In the genomic region with DNA sequence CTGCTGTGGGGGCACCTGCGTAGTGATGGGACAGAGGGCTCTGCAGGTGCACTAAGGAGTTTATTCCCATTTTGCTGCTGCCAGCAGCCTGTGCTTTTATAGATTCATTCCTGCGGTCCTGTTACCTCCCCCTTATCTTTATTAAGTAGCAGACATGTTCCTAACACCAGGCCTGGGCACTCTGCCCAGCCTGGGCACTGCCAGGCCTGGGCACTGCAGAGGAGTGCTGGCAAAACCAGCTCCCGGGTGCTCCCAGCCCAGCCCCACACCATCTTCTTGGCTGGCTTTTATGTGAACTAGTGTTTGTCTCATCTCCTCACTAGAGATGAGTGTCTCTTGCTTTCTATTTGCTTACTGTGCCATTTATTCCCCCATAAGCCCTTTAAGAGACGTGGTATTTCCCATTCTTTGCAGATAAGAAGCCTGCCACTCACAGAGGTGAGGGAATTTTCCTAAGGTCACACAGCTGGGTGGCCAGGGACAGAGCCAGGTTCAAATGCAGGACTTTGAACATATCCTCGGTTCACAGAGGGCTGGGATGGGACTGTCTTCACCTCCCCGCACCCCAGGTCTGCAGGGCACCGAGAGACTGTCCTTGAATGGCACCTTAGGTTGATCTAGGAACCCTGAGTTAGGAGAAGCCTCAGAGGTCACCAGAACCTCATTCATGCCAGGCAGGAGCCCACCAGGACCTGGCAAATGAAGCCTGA, we compare ENCODE assay signal across 32 cellular contexts. TPM values are rescaled to one million over a fixed set of nuclear protein-coding genes. Genes with fewer than 3 reads are reported as not detected.
DNase-seq lines count a peak whose midpoint lies in the region; ATAC-seq and TF ChIP-seq lines count a peak whose summit lies in the region.
"Had no signal": no experiment of that assay in that cellular context is flagged by ENCODE, and none has a peak within 500 bp of the region (broad histone marks: within the 10 kb centered on the region; RNA-seq: fewer than 3 reads in every experiment).

No MANE protein-coding gene starts in this region.

- no peak for TF ChIP-seq POLR2A in heart left ventricle (IDR thresholded peaks at IDR 0.05)
- no peak for TF ChIP-seq POLR2A in thyroid gland (IDR thresholded peaks at IDR 0.05)

- no peak overlapping the region for H2AK5ac ChIP-seq in mesenchymal stem cell (ENCODE audit: low read length, severe bottlenecking)

- H3K4me2 ChIP-seq in SK-N-SH (no peak overlapping the region), mesenchymal stem cell (ENCODE audit: low read length, poor library complexity, severe bottlenecking) (no peak overlapping the region)

- POLR2A ChIA-PET in SK-N-SH (lab: Yijun Ruan, JAX) = no interaction called here

- no peak overlapping the region for H2BK5ac ChIP-seq in mesenchymal stem cell (ENCODE audit: low read depth, low read length, poor library complexity, severe bottlenecking)

- H3K4me1 ChIP-seq in SK-N-SH (ENCODE audit: control insufficient read depth in 1 of 2, insufficient read depth in 2 of 2, low read depth in 1 of 2, low read length in 1 of 2) (peaks cover 0 to 32% of the 10 kb centered on the region in 2 experiments; a peak in 2 of 4 replicates), heart left ventricle (peaks cover 0 to 28% (median 5%) of the 10 kb centered on the region in 12 donors), lung (ENCODE audit: control insufficient read depth in 2 of 2, insufficient read depth in 2 of 2, low read length in 2 of 2) (no peaks in the 10 kb centered on the region), thyroid gland (no peaks in the 10 kb centered on the region), mesenchymal stem cell (ENCODE audit: control insufficient read depth, insufficient read depth, low read depth, low read length) (no peaks in the 10 kb centered on the region)
- H3K4me1 ChIP-seq: colonic mucosa, gastroesophageal sphincter, uterus had no signal

- H3K36me3 ChIP-seq in SK-N-SH (replicated peaks in 1 of 2; ENCODE audit: control insufficient read depth in 1 of 2, insufficient read depth in 2 of 2, low read length in 1 of 2) (no peaks in the 10 kb centered on the region), heart left ventricle (no peaks in the 10 kb centered on the region), lung (ENCODE audit: control insufficient read depth in 2 of 2, insufficient read depth in 2 of 2, low read length in 2 of 2) (no peaks in the 10 kb centered on the region), thyroid gland (no peaks in the 10 kb centered on the region), mesenchymal stem cell (ENCODE audit: control insufficient read depth in 1 of 2, insufficient read depth in 2 of 2, low read depth in 1 of 2, low read length in 2 of 2) (no peaks in the 10 kb centered on the region)
- H3K36me3 ChIP-seq: colonic mucosa, gastroesophageal sphincter, thoracic aorta, uterus had no signal

- no peak overlapping the region for H3K18ac ChIP-seq in mesenchymal stem cell (ENCODE audit: low read depth in 1 of 2, low read length in 2 of 2)

- H2BK15ac ChIP-seq in mesenchymal stem cell (ENCODE audit: low read depth, poor library complexity, severe bottlenecking) = no peak overlapping the region

- H3K4ac ChIP-seq in mesenchymal stem cell (ENCODE audit: low read depth in 1 of 2, low read length in 2 of 2) = no peak overlapping the region

- H3F3A ChIP-seq in SK-N-SH (replicated peaks; ENCODE audit: insufficient read depth) = no peaks in the 10 kb centered on the region

- no peak overlapping the region for H3K27ac ChIP-seq in SK-N-SH (ENCODE audit: low read depth in 2 of 2, low read length in 1 of 2)
- H3K27ac ChIP-seq in heart left ventricle = peak overlapping the region in 1 of 12 donors; percentile 50
- no peak overlapping the region for H3K27ac ChIP-seq in lung (ENCODE audit: low read depth in 1 of 2, low read length in 1 of 2)
- no peak overlapping the region for H3K27ac ChIP-seq in thyroid gland
- H3K27ac ChIP-seq in mesenchymal stem cell (ENCODE audit: low read length, poor library complexity, severe bottlenecking) = no peak overlapping the region
- H3K27ac ChIP-seq: colonic mucosa, gastroesophageal sphincter, thoracic aorta, uterus had no signal

- 23% methylated on average over 4 of the region's 7 CpGs for WGBS in SK-N-SH (ENCODE audit: low lambda C conversion rate)
- WGBS in heart left ventricle, 4 donors = 31 to 48% (median 46%) methylated on average over 7 of the region's 7 CpGs
- 64 to 84% methylated on average over 7 of the region's 7 CpGs for WGBS in lung, 2 donors
- 51 to 61% methylated on average over 5 to 7 of the region's 7 CpGs for whole genome bisulfite sequencing in thyroid gland, 2 donors
- WGBS in mesenchymal stem cell = 62% methylated on average over 7 of the region's 7 CpGs

- H3K27me3 ChIP-seq in SK-N-SH (ENCODE audit: insufficient read depth) (peaks cover 17% of the 10 kb centered on the region; the same call in 1 of the 2 replicates), heart left ventricle (peaks cover 0 to 18% (median 0%) of the 10 kb centered on the region in 9 donors), lung (ENCODE audit: control insufficient read depth, insufficient read depth) (no peaks in the 10 kb centered on the region), thyroid gland (no peaks in the 10 kb centered on the region), mesenchymal stem cell (ENCODE audit: control insufficient read depth in 1 of 2, insufficient read depth in 1 of 2, low read length in 2 of 2) (peaks cover 55 to 96% of the 10 kb centered on the region in 2 experiments)
- H3K27me3 ChIP-seq: colonic mucosa, uterus had no signal

- ATAC-seq in SK-N-SH treated with all-trans-retinoic acid at 6 μM for 48 hours (no peak), heart left ventricle (peak; percentile 95 to 97 (median 96)), lung (ENCODE audit: insufficient read depth, low FRiP score) (peak; percentile 5)
- ATAC-seq: activated CD4-positive, alpha-beta T cell treated with anti-CD3 and anti-CD28 coated beads for 36 hours; activated CD8-positive, alpha-beta T cell treated with anti-CD3 and anti-CD28 coated beads, Interleukin-2, amount 10 ng/mL, durations not matched to agents 7 days and 5 days; activated T-helper 17 cell treated with anti-CD3 and anti-CD28 coated beads, Interleukin-2, amount 50 U/mL, for 72 hours; gastroesophageal sphincter; mucosa of descending colon; natural killer cell treated with Interleukin-12 subunit alpha and Interleukin-12 subunit beta and Interleukin-15 and Interleukin-18, amount 100 ng/mL, for 72 hours; stimulated activated naive CD8-positive, alpha-beta T cell treated with anti-CD3 and anti-CD28 coated beads, Interleukin-15, Interleukin-2, amounts not matched to agents 100 U/mL and 50 U/mL, for 24 hours had no signal

- H3K79me2 ChIP-seq in SK-N-SH (ENCODE audit: insufficient read depth) = no peaks in the 10 kb centered on the region

- no peak for TF ChIP-seq CTCF in SK-N-SH (IDR thresholded peaks at IDR 0.05)
- TF ChIP-seq CTCF in heart left ventricle (IDR thresholded peaks at IDR 0.05) = no peak
- no peak for TF ChIP-seq CTCF in lung (IDR thresholded peaks at IDR 0.05; ENCODE audit: control extremely low read depth, extremely low read depth)
- no peak for TF ChIP-seq CTCF in thyroid gland (IDR thresholded peaks at IDR 0.05)

- H2AFZ ChIP-seq in SK-N-SH (ENCODE audit: low read depth) = no peak overlapping the region
- no peak overlapping the region for H2AFZ ChIP-seq in mesenchymal stem cell (ENCODE audit: low read depth, low read length)

- intact Hi-C loops in heart left ventricle (cut with DNase I) (loop anchor here in 3 of 10 donors (5.0 to 10.0 kb wide), 3 partner anchors 56 to 102 kb away; no protein-coding TSS in a partner anchor), thyroid gland (cut with DNase I) (no loop called here)

- H3K4me3 ChIP-seq in SK-N-SH (ENCODE audit: low read depth in 2 of 2, low read length in 1 of 2) (no peak overlapping the region), heart left ventricle (no peak overlapping the region), lung (no peak overlapping the region), thyroid gland (replicated peaks in 1 of 3) (no peak overlapping the region), mesenchymal stem cell (ENCODE audit: insufficient read depth in 1 of 2, low read depth in 1 of 2, low read length in 2 of 2) (no peak overlapping the region)
- H3K4me3 ChIP-seq: colonic mucosa, gastroesophageal sphincter, mucosa of descending colon, thoracic aorta, uterus had no signal

- H3K14ac ChIP-seq in mesenchymal stem cell (ENCODE audit: low read length in 2 of 2) = no peak overlapping the region

- no peak overlapping the region for H3K23ac ChIP-seq in mesenchymal stem cell (ENCODE audit: low read length in 2 of 2)

- H3K79me1 ChIP-seq in mesenchymal stem cell (replicated peaks; ENCODE audit: low read length, poor library complexity, severe bottlenecking) = no peaks in the 10 kb centered on the region

- H4K8ac ChIP-seq in mesenchymal stem cell (ENCODE audit: low read length) = no peak overlapping the region

- H2BK120ac ChIP-seq in mesenchymal stem cell (ENCODE audit: low read depth, low read length) = no peak overlapping the region

- TF ChIP-seq RAD21 in SK-N-SH (IDR thresholded peaks at IDR 0.05; ENCODE audit: low read length) = no peak

- DNase-seq in SK-N-SH = peak; percentile 60
- peak; percentile 44 to 80 (median 75) for DNase-seq in heart left ventricle
- DNase-seq in lung (ENCODE audit: low spot score) = no peak
- peak; percentile 41 to 58 for DNase-seq in thyroid gland
- no peak for DNase-seq in activated CD4-positive, alpha-beta T cell treated with anti-CD3 and anti-CD28 coated beads, Interleukin-2, amount 50 U/mL, for 1 hour
- no peak for DNase-seq in NCI-H128 (lab: John Stamatoyannopoulos, UW; ENCODE audit: unreplicated experiment)
- DNase-seq in mesenchymal stem cell = no peak
- DNase-seq: activated CD4-positive, alpha-beta T cell treated with anti-CD3 and anti-CD28 coated beads for 36 hours; activated CD8-positive, alpha-beta T cell treated with anti-CD3 and anti-CD28 coated beads, Interleukin-2, amount 10 ng/mL, durations not matched to agents 7 days and 5 days; anterior cingulate cortex; CD4-positive, alpha-beta T cell; colonic mucosa; effector CD4-positive, alpha-beta T cell; HCEC 1CT; Karpas-422; mucosa of descending colon; NCI-H2171; NCI-H524 treated with DMSO at 0.1 percent for 48 hours; NK-92 treated with Interleukin-12 subunit alpha and Interleukin-12 subunit beta, amount 100 ng/mL, for 24 hours; retina; SHP77; small intestine; stimulated activated naive CD8-positive, alpha-beta T cell treated with anti-CD3 and anti-CD28 coated beads, Interleukin-15, Interleukin-2, amounts not matched to agents 100 U/mL and 50 U/mL, for 24 hours; uterus had no signal

- no peak overlapping the region for H3K9ac ChIP-seq in SK-N-SH
- H3K9ac ChIP-seq in mesenchymal stem cell (ENCODE audit: low read length) = no peak overlapping the region

- CTCF ChIA-PET in SK-N-SH (lab: Yijun Ruan, JAX) = interaction anchor here (0.8 to 17.1 kb wide), 6 partner anchors 11 to 752 kb away, joined by 3 to 425 read pairs (median 8); no protein-coding TSS in a partner anchor

- no peaks in the 10 kb centered on the region for H4K20me1 ChIP-seq in SK-N-SH (ENCODE audit: insufficient read depth)

- H3K9me3 ChIP-seq in SK-N-SH (no peaks in the 10 kb centered on the region), heart left ventricle (no peaks in the 10 kb centered on the region), lung (ENCODE audit: control insufficient read depth in 2 of 2, insufficient read depth in 1 of 2, low read length in 1 of 2) (no peaks in the 10 kb centered on the region), thyroid gland (no peaks in the 10 kb centered on the region), mesenchymal stem cell (ENCODE audit: control insufficient read depth, low read length) (no peaks in the 10 kb centered on the region)
- H3K9me3 ChIP-seq: colonic mucosa, gastroesophageal sphincter, mucosa of descending colon, thoracic aorta, uterus had no signal

- H2BK12ac ChIP-seq in mesenchymal stem cell (ENCODE audit: low read length in 2 of 2) = no peak overlapping the region

- no peak overlapping the region for H4K91ac ChIP-seq in mesenchymal stem cell (ENCODE audit: low read length)

- no peaks in the 10 kb centered on the region for H3K9me2 ChIP-seq in SK-N-SH

- TF ChIP-seq EP300 in SK-N-SH (IDR thresholded peaks at IDR 0.05; ENCODE audit: borderline replicate concordance in 1 of 2, low read depth in 1 of 2, low read length in 1 of 2) = peak in 1 of 2 experiments; percentile 8; a peak in 1 of 4 replicates

RNA-seq across cellular contexts. Expression of a gene that starts 14.6 kb away (rescaled TPM):
- polyA plus RNA-seq in SK-N-SH (2012; rRNA removed) = 0.11 TPM in 1 of 2 replicates, not detected in the other
- 0.10 and 0.16 TPM in 2 replicates for polyA plus RNA-seq in SK-N-SH (2012; cell fraction: cytosol; rRNA removed)
- polyA plus RNA-seq in SK-N-SH (2012; cell fraction: nucleus; rRNA removed) = 0.08 and 0.15 TPM in 2 replicates
- not detected for total RNA-seq in heart left ventricle
- not detected for polyA plus RNA-seq in heart left ventricle
- not detected for total RNA-seq in lung
- polyA plus RNA-seq in lung = under 1 TPM in 1 of 2 donors, not detected in 1; 0.10 TPM
- not detected for total RNA-seq in thyroid gland
- not detected for polyA plus RNA-seq in mesenchymal stem cell (2013, experiment 1 of 2)
- polyA plus RNA-seq in mesenchymal stem cell (2013, experiment 2 of 2) = not detected
- total RNA-seq: activated CD4-positive, alpha-beta T cell treated with anti-CD3 and anti-CD28 coated beads for 36 hours; activated CD8-positive, alpha-beta T cell treated with anti-CD3 and anti-CD28 coated beads, Interleukin-2, amount 10 ng/mL, durations not matched to agents 7 days and 5 days; activated T-helper 17 cell treated with anti-CD3 and anti-CD28 coated beads, Interleukin-2, amount 50 U/mL, for 72 hours; bronchial epithelial cell; CD4-positive, alpha-beta T cell; gastroesophageal sphincter; lower leg skin; natural killer cell treated with Interleukin-12 subunit alpha and Interleukin-12 subunit beta and Interleukin-15 and Interleukin-18, amount 100 ng/mL, for 72 hours; osteoblast; thoracic aorta had no signal
- polyA plus RNA-seq: small intestine had no signal

Comparison
In these comparisons a context has a peak if more than half of its experiments do, and no peak if none do; other contexts are left out.
1. DNase-seq: peak in SK-N-SH (single experiment), heart left ventricle (5 of 5) and thyroid gland (2 of 2); none in lung (single experiment), activated CD4-positive, alpha-beta T cell treated with anti-CD3 and anti-CD28 coated beads, Interleukin-2, amount 50 U/mL, for 1 hour (single experiment), NCI-H128 (single experiment) and mesenchymal stem cell (single experiment).